8 cellular contexts compared by ENCODE assay signal in the genomic region with DNA sequence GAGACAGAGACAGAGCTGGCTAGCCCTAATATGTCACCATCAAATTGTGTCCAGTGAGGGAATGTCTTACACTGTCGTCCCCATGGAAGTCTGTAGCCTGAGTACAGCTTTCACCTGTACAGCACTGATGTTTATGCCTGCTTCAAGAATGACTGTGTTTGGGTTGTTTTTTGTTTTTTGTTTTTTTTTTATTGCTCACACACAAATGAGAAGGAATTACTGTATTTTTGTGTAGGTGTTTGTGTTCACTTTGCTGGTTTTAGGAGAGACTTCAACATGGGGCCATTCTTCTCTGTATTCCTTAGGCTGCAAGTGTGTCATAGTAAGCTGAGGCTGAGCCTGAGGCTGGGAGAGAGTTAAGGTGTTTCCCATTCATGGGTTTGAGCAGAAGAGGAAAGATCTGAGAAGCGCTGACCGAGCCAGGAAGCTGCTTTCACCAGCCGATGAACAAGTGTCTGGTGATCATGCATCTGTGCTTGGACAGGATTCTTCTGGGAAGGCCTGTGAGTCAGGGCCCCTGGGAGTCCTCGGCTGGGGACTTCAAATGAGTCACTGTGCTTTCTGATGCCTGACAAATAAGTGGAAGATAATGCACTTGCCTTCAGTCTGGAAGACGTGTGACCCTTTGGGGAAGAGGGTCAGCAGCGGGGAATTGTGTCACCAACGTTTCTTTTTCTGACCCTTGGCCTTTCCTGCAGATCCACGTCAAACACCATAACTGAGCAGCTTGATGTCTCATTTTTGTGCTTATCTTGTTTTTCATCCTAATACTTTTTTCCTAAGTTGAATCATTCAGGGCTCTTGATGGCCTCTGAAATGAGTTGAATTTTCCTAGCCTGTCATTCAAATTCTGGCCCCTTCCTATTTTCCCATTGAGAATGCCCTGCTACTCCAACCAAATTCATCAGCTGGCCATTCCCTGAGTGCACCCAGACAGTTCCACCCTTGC. TPM values are rescaled to one million over a fixed set of nuclear protein-coding genes. Genes with fewer than 3 reads are reported as not detected.
DNase-seq lines count a peak whose midpoint lies in the region; ATAC-seq, FAIRE-seq and TF ChIP-seq lines count a peak whose summit lies in the region.

No MANE protein-coding gene starts in this region.

- TF ChIP-seq RAD21 in IMR-90 (IDR thresholded peaks at IDR 0.05; ENCODE audit: low read length), result no peak

- intact Hi-C loops in IMR-90 (cut with micrococcal nuclease), result no loop called here

- H3K27me3 ChIP-seq in IMR-90 (ENCODE audit: control insufficient read depth, insufficient read depth, low read length), result no peaks in the 10 kb centered on the region

- H2BK5ac ChIP-seq in IMR-90 (ENCODE audit: low read depth, low read length, poor library complexity, severe bottlenecking), result peak overlapping the region; percentile 99

- H2AK9ac ChIP-seq in IMR-90 (replicated peaks; ENCODE audit: low read depth, low read length, poor library complexity), result peak overlapping the region; percentile 83

- H2BK20ac ChIP-seq in IMR-90 (ENCODE audit: low read depth, low read length), result peak overlapping the region; percentile 99

- peak overlapping the region; percentile 95 for H2BK15ac ChIP-seq in IMR-90 (ENCODE audit: low read depth, low read length)

- H4K5ac ChIP-seq in IMR-90 (ENCODE audit: low read depth, low read length), result peak overlapping the region; percentile 73

- H3K9me3 ChIP-seq in IMR-90 (ENCODE audit: control insufficient read depth, insufficient read depth, low read length), result no peaks in the 10 kb centered on the region

- BruUV-seq in IMR-90 (replicated peaks; lab: Mats Ljungman, UMichigan), result no TSS peak

- POLR2A ChIA-PET in IMR-90 (lab: Charles Lee; ENCODE audit: unreplicated experiment), result interaction anchor here (1.3 kb wide), 1 partner anchor 35 kb away, joined by 4 read pairs; no protein-coding TSS in a partner anchor

- H2BK120ac ChIP-seq in IMR-90 (ENCODE audit: low read depth, low read length), result peak overlapping the region; percentile 99

- CTCF ChIA-PET in IMR-90 (lab: Yijun Ruan, JAX), result interaction anchor here (1.2 to 1.6 kb wide), 2 partner anchors 20 to 229 kb away, joined by 3 to 6 read pairs; no protein-coding TSS in a partner anchor

- dilution Hi-C loops in IMR-90 (cut with HindIII; ENCODE audit: low sequenced_read_pairs, unreplicated experiment), result no loop called here

- in situ Hi-C loops in Caki2 (cut with HindIII; ENCODE audit: low pct_unique_long_range_greater_than_20kb, low sequenced_read_pairs) (no loop called here), IMR-90 (cut with MboI; ENCODE audit: low sequenced_read_pairs) (loop anchor here (25.0 kb wide), 1 partner anchor 556 kb away; a partner anchor contains a TSS)

- DNase-seq in Caki2 (ENCODE audit: low read depth) (peak; percentile 98), IMR-90 (peak; percentile 99), epidermal melanocyte (ENCODE audit: insufficient read length, low spot score) (peak; percentile 75), omental fat pad (ENCODE audit: low spot score) (peak; percentile 38), GM12892 (ENCODE audit: insufficient read length) (no peak)
- DNase-seq in stimulated activated CD8-positive, alpha-beta memory T cell treated with anti-CD3 and anti-CD28 coated beads, Interleukin-4, amount 100 ng/mL, for 48 hours, result no peak
- no peak for DNase-seq in effector CD8-positive, alpha-beta T cell (lab: John Stamatoyannopoulos, UW)

- H3K27ac ChIP-seq in IMR-90 (ENCODE audit: insufficient read depth, low read length), result peak overlapping the region; percentile 88

- peak overlapping the region; percentile 94 for H3K18ac ChIP-seq in IMR-90 (ENCODE audit: low read depth, low read length)

- peak overlapping the region; percentile 92 for H3K56ac ChIP-seq in IMR-90 (ENCODE audit: extremely low read depth, insufficient read depth, low read length)

- no peaks in the 10 kb centered on the region for H3K36me3 ChIP-seq in IMR-90 (ENCODE audit: control insufficient read depth, insufficient read depth, low read length)

- H3K9ac ChIP-seq in IMR-90 (ENCODE audit: low read depth, low read length), result peak overlapping the region; percentile 59

- ATAC-seq in IMR-90 (ENCODE audit: low read depth) (peak; percentile 76), omental fat pad (ENCODE audit: low FRiP score) (peak; percentile 67), HG02981 (IDR thresholded peaks at IDR 0.05; ENCODE audit: unreplicated experiment) (no peak)

- peak overlapping the region; percentile 98 for H3K14ac ChIP-seq in IMR-90 (replicated peaks; ENCODE audit: low read depth, low read length)

- FAIRE-seq in GM12892 (lab: Jason Lieb, UNC), result no peak

- no peak for TF ChIP-seq CTCF in IMR-90 (conservative IDR thresholded peaks at IDR 0.05; ENCODE audit: low read depth, low read length)
- no peak for TF ChIP-seq CTCF in omental fat pad (IDR thresholded peaks at IDR 0.05)

- peak overlapping the region; percentile 98 for H3K23ac ChIP-seq in IMR-90 (ENCODE audit: low read depth, low read length)

- H3K4ac ChIP-seq in IMR-90 (ENCODE audit: low read depth, low read length), result peak overlapping the region; percentile 99

- no peak overlapping the region for H3K4me3 ChIP-seq in IMR-90 (ENCODE audit: insufficient read depth, low read depth, low read length)

- TF ChIP-seq POLR2A in IMR-90 (IDR thresholded peaks at IDR 0.05; ENCODE audit: low read depth, low read length), result peak; percentile 59
- no peak for TF ChIP-seq POLR2A in GM12892 (IDR thresholded peaks at IDR 0.05; ENCODE audit: low read depth, low read length)

- peak overlapping the region; percentile 32; the same call in 1 of the 2 replicates for H3K4me2 ChIP-seq in IMR-90 (ENCODE audit: low read depth, low read length)

- peak overlapping the region; percentile 95 for H4K8ac ChIP-seq in IMR-90 (ENCODE audit: low read depth in 2 of 2, low read length in 2 of 2)

- no peaks in the 10 kb centered on the region for H4K20me1 ChIP-seq in IMR-90 (ENCODE audit: insufficient read depth, low read length)

- H3K79me1 ChIP-seq in IMR-90 (ENCODE audit: low read depth in 1 of 2, low read length in 2 of 2), result peaks cover 0 to 33% of the 10 kb centered on the region in 2 experiments; a peak in 3 of 4 replicates

- H2AK5ac ChIP-seq in IMR-90 (ENCODE audit: low read depth, low read length), result peak overlapping the region; percentile 98

- H4K91ac ChIP-seq in IMR-90 (ENCODE audit: insufficient read depth, low read depth, low read length), result peak overlapping the region; percentile 97

- H3K4me1 ChIP-seq in IMR-90 (ENCODE audit: control insufficient read depth, insufficient read depth, low read length), result peaks cover 33% of the 10 kb centered on the region

- WGBS in IMR-90 (ENCODE audit: extremely low coverage in 2 of 2, insufficient read length in 1 of 2), 2 experiments, result 0% methylated on average over 4 of the region's 9 CpGs; no CpG with 5 or more reads in 1 of the 2 experiments

- peaks cover 40% of the 10 kb centered on the region for H3K9me1 ChIP-seq in IMR-90 (ENCODE audit: insufficient read depth, low read length)

- H2AFZ ChIP-seq in IMR-90 (replicated peaks; ENCODE audit: low read length, poor library complexity), result peak overlapping the region; percentile 37

TF ChIP-seq in IMR-90, 13 proteins besides CTCF, POLR2A, EP300 and RAD21:
- TF ChIP-seq, protein P1, sequence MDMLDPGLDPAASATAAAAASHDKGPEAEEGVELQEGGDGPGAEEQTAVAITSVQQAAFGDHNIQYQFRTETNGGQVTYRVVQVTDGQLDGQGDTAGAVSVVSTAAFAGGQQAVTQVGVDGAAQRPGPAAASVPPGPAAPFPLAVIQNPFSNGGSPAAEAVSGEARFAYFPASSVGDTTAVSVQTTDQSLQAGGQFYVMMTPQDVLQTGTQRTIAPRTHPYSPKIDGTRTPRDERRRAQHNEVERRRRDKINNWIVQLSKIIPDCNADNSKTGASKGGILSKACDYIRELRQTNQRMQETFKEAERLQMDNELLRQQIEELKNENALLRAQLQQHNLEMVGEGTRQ (IDR thresholded peaks at IDR 0.05; ENCODE audit: low read depth, low read length), result no peak
- peak; percentile 99 for TF ChIP-seq FOS (IDR thresholded peaks at IDR 0.05; ENCODE audit: low read depth, low read length)
- peak; percentile 75 for TF ChIP-seq BHLHE40 (IDR thresholded peaks at IDR 0.05; ENCODE audit: low read depth, low read length)
- peak; percentile 81 for TF ChIP-seq CEBPB (IDR thresholded peaks at IDR 0.05; ENCODE audit: low read depth, low read length)
- no peak for TF ChIP-seq NFE2L2 (IDR thresholded peaks at IDR 0.05; ENCODE audit: low read depth, low read length)
- TF ChIP-seq CHD1 (IDR thresholded peaks at IDR 0.05; ENCODE audit: low read depth, low read length), result 0 out of 2 replicates have a peak, but pooled peaks have one; percentile 91
- TF ChIP-seq MAFK (IDR thresholded peaks at IDR 0.05; ENCODE audit: low read depth, low read length), result peak; percentile 48
- TF ChIP-seq, protein P2, sequence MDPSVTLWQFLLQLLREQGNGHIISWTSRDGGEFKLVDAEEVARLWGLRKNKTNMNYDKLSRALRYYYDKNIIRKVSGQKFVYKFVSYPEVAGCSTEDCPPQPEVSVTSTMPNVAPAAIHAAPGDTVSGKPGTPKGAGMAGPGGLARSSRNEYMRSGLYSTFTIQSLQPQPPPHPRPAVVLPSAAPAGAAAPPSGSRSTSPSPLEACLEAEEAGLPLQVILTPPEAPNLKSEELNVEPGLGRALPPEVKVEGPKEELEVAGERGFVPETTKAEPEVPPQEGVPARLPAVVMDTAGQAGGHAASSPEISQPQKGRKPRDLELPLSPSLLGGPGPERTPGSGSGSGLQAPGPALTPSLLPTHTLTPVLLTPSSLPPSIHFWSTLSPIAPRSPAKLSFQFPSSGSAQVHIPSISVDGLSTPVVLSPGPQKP (IDR thresholded peaks at IDR 0.05; ENCODE audit: borderline replicate concordance, low read depth, low read length), result no peak
- peak; percentile 44; the same call in 1 of the 2 replicates for TF ChIP-seq MAZ (IDR thresholded peaks at IDR 0.05; ENCODE audit: borderline replicate concordance, low read depth, low read length)
- TF ChIP-seq RCOR1 (IDR thresholded peaks at IDR 0.05; ENCODE audit: insufficient replicate concordance, low read length), result peak; percentile 77

RNA-seq across cellular contexts. Expression of a gene that starts 36.7 kb away (rescaled TPM):
- 23.6 and 38.7 TPM in 2 replicates for total RNA-seq in Caki2 (2014; rRNA removed; shearing (Covaris generic); ENCODE audit: low replicate concordance)
- total RNA-seq in IMR-90 (2012; rRNA removed) (230 and 274 TPM in 2 replicates), omental fat pad (100 to 1,000 TPM in 3 of 4 donors, 10 to 100 TPM in 1; 70.1 to 133 (median 108) TPM)
- 44.9 and 45.1 TPM in 2 replicates for polyA plus RNA-seq in IMR-90 (2012; rRNA removed)
- 15.3 and 16.3 TPM in 2 replicates for polyA plus RNA-seq in IMR-90 (2012; cell fraction: cytosol; rRNA removed)
- 12.9 and 53.4 TPM in 2 replicates for polyA plus RNA-seq in IMR-90 (2012; cell fraction: nucleus; rRNA removed; ENCODE audit: low replicate concordance)
- 101 TPM for polyA plus RNA-seq in GM12892 (2012; ENCODE audit: missing spikeins)

Comparison
In these comparisons a context has a peak if more than half of its experiments do, and no peak if none do; other contexts are left out.
1. DNase-seq: peak in Caki2 (single experiment), IMR-90 (single experiment), epidermal melanocyte (single experiment) and omental fat pad (single experiment); none in stimulated activated CD8-positive, alpha-beta memory T cell treated with anti-CD3 and anti-CD28 coated beads, Interleukin-4, amount 100 ng/mL, for 48 hours (single experiment), effector CD8-positive, alpha-beta T cell (single experiment) and GM12892 (single experiment).